ENCODE assay signal across 7 cellular contexts in the genomic region with DNA sequence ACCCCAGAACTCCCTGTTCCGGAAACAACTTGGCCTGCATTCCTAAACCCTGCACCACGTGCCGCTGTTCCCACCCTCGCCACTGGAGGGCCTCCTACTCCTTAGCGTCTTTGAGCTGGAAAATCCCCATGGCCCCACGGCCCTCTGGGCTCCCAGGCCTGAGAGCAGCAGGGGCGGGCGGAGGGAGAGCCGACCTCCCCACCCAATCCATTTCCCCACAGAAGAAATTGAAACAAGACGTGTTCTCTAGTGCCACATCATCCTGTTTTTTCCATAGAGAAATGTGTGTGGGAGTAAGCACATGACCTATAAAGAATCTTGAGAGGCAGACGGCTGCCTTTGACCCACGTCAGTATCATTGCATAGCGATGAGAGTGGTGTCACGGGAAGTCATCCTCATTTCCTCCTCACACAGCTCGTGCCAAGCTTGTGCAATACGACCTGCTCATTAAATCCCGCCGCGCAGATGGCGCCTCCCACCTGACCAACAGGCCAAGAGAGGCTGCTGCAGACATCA.
DNase-seq lines count a peak whose midpoint lies in the region; ATAC-seq and TF ChIP-seq lines count a peak whose summit lies in the region.

No MANE protein-coding gene starts in this region.

- H3K27me3 ChIP-seq in mammary epithelial cell (ENCODE audit: insufficient read depth, low read length), result no peaks in the 10 kb centered on the region

- H3K27ac ChIP-seq in mammary epithelial cell (ENCODE audit: insufficient read depth, low read depth, low read length), result peak overlapping the region; percentile 75

- TF ChIP-seq CTCF in GM12874 (IDR thresholded peaks at IDR 0.05; ENCODE audit: insufficient read depth, low read depth, low read length) (peak; percentile 68), mammary epithelial cell (conservative IDR thresholded peaks at IDR 0.05 in 1 of 2, IDR thresholded peaks at IDR 0.05 in 1 of 2; ENCODE audit: extremely low read depth in 1 of 2, insufficient read depth in 1 of 2, low read depth in 1 of 2, low read length in 2 of 2) (peak; percentile 80 to 91)

- H3K9me3 ChIP-seq in mammary epithelial cell (replicated peaks; ENCODE audit: insufficient read depth, low read length), result no peaks in the 10 kb centered on the region

- intact Hi-C loops in mammary epithelial cell (cut with micrococcal nuclease), result loop anchor here (1.0 kb wide), 5 partner anchors 44 to 139 kb away; a partner anchor contains a TSS

- WGBS in mammary epithelial cell (ENCODE audit: low coverage, missing lambda C conversion rate), result 4% methylated on average over 16 of the region's 20 CpGs

- BruUV-seq in mammary epithelial cell (replicated peaks; lab: Mats Ljungman, UMichigan), result no TSS peak

- DNase-seq in NCI-H2171 (lab: John Stamatoyannopoulos, UW) (peak; percentile 72), mammary epithelial cell (peak; percentile 99), left kidney (ENCODE audit: low read depth, low spot score) (peak; percentile 95), ureter (ENCODE audit: low spot score) (peak; percentile 73), GM19240 (ENCODE audit: insufficient read length, low spot score) (no peak)

- in situ Hi-C loops in mammary epithelial cell (cut with MboI; ENCODE audit: low sequenced_read_pairs in 2 of 2), result loop anchor here (5.0 to 10.0 kb wide), 2 partner anchors 136 to 139 kb away; no protein-coding TSS in a partner anchor

- H3K79me2 ChIP-seq in mammary epithelial cell (ENCODE audit: insufficient read depth, low read length), result no peaks in the 10 kb centered on the region

- peak overlapping the region; percentile 66 for H3K9ac ChIP-seq in mammary epithelial cell (ENCODE audit: insufficient read depth, low read length)

- H4K20me1 ChIP-seq in mammary epithelial cell (ENCODE audit: insufficient read depth, low read length), result no peaks in the 10 kb centered on the region

- H3K4me2 ChIP-seq in mammary epithelial cell (ENCODE audit: insufficient read depth, low read depth, low read length), result peak overlapping the region; percentile 67

- H3K4me3 ChIP-seq in mammary epithelial cell (replicated peaks in 1 of 3; ENCODE audit: insufficient read depth in 1 of 3, low read depth in 2 of 3, low read length in 3 of 3), result peak overlapping the region in 1 of 3 experiments; percentile 21

- dilution Hi-C loops in mammary epithelial cell (cut with HindIII; ENCODE audit: low sequenced_read_pairs), result no loop called here

- no peak for TF ChIP-seq POLR2A in GM18505 (IDR thresholded peaks at IDR 0.05; ENCODE audit: borderline replicate concordance, extremely low read depth, insufficient read depth, insufficient read length)

- no peak for ATAC-seq in GM18505 (IDR thresholded peaks at IDR 0.05; ENCODE audit: unreplicated experiment)

- peaks cover 3% of the 10 kb centered on the region for H3K36me3 ChIP-seq in mammary epithelial cell (ENCODE audit: insufficient read depth, low read length)

- peak overlapping the region; percentile 75 for H2AFZ ChIP-seq in mammary epithelial cell (ENCODE audit: low read depth, low read length)

- peaks cover 25% of the 10 kb centered on the region for H3K4me1 ChIP-seq in mammary epithelial cell (ENCODE audit: insufficient read depth, low read length)

- CTCF ChIA-PET in mammary epithelial cell (lab: Charles Lee; ENCODE audit: low non-redundant PET), result interaction anchor here (0.6 to 1.3 kb wide), 5 partner anchors 118 to 1019 kb away, joined by 3 to 13 read pairs (median 4); no protein-coding TSS in a partner anchor
